In the genomic region with DNA sequence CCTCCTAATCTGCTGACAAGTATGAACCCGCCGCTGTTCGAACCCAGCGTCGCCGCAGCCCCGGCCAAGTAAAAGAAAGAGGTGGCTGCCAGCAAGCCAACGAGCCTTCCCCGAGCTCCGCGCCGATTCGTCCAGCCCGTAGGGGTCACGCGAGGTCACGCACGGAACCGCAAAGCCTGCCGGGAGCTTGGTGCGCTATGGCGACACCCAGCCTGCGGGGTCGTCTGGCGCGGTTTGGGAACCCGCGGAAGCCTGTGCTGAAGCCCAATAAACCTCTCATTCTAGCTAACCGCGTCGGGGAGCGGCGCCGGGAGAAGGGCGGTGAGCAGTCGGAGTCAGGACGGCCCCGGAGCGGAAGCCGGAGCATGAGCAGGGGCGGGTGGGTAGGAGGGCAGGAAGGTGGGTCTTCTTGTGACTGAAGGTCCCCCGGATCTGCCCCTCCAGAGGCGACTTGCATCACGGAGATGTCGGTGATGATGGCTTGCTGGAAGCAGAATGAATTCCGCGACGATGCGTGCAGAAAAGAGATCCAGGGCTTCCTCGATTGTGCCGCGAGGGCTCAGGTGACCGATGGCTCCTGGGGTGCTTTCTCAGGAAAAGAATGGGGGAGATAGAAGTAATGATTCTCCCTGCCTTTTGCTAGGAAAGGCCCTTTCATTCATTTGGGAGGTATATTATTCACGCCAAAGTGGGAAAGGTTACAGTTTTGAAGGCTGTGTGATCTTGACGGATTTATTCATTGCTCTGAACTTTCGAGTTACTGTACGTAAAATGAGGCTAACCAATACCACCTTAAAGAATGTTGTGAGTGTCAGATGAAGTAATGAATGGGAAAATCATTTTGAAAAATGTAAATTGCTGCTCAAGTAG, we compare ENCODE assay signal across 1 cellular context.
TF ChIP-seq lines count a peak whose summit lies in the region.

A gene (plus strand): TSS at position 170 of the 870 bp plus-strand sequence. CDS start 28 bp downstream, at position 198.

TF ChIP-seq in K562, 482 proteins besides CTCF, POLR2A, EP300 and RAD21 (continued from another document and continues in another):
- TF ChIP-seq, protein P1, sequence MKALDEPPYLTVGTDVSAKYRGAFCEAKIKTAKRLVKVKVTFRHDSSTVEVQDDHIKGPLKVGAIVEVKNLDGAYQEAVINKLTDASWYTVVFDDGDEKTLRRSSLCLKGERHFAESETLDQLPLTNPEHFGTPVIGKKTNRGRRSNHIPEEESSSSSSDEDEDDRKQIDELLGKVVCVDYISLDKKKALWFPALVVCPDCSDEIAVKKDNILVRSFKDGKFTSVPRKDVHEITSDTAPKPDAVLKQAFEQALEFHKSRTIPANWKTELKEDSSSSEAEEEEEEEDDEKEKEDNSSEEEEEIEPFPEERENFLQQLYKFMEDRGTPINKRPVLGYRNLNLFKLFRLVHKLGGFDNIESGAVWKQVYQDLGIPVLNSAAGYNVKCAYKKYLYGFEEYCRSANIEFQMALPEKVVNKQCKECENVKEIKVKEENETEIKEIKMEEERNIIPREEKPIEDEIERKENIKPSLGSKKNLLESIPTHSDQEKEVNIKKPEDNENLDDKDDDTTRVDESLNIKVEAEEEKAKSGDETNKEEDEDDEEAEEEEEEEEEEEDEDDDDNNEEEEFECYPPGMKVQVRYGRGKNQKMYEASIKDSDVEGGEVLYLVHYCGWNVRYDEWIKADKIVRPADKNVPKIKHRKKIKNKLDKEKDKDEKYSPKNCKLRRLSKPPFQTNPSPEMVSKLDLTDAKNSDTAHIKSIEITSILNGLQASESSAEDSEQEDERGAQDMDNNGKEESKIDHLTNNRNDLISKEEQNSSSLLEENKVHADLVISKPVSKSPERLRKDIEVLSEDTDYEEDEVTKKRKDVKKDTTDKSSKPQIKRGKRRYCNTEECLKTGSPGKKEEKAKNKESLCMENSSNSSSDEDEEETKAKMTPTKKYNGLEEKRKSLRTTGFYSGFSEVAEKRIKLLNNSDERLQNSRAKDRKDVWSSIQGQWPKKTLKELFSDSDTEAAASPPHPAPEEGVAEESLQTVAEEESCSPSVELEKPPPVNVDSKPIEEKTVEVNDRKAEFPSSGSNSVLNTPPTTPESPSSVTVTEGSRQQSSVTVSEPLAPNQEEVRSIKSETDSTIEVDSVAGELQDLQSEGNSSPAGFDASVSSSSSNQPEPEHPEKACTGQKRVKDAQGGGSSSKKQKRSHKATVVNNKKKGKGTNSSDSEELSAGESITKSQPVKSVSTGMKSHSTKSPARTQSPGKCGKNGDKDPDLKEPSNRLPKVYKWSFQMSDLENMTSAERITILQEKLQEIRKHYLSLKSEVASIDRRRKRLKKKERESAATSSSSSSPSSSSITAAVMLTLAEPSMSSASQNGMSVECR (CRISPR knock-in tag; IDR thresholded peaks at IDR 0.05) = peak; percentile 80; the same call in 1 of the 2 replicates
- TF ChIP-seq TAF15 (IDR thresholded peaks at IDR 0.05; ENCODE audit: low read depth, low read length) (no peak), SMAD4 (CRISPR knock-in tag; conservative IDR thresholded peaks at IDR 0.05) (0 out of 2 replicates have a peak, but pooled peaks have one; percentile 62), SMARCB1 (IDR thresholded peaks at IDR 0.05; ENCODE audit: insufficient read length, low read depth) (no peak), BACH1 (tag; IDR thresholded peaks at IDR 0.05) (no peak; the same call in 1 of the 2 replicates), RBM25 (IDR thresholded peaks at IDR 0.05; ENCODE audit: low read depth, low read length, severe bottlenecking) (no peak), PCBP2 (IDR thresholded peaks at IDR 0.05; ENCODE audit: low read depth, low read length, poor library complexity, severe bottlenecking) (no peak), HDAC8 (tag; IDR thresholded peaks at IDR 0.05) (no peak), TARDBP (IDR thresholded peaks at IDR 0.05) (no peak), POLR2AphosphoS2 (IDR thresholded peaks at IDR 0.05; ENCODE audit: low read length) (peak; percentile 50; the same call in 1 of the 2 replicates), NBN (IDR thresholded peaks at IDR 0.05; ENCODE audit: low read depth) (no peak), NFIC (IDR thresholded peaks at IDR 0.05) (peak; percentile 58), SREBF1 (IDR thresholded peaks at IDR 0.05; ENCODE audit: borderline replicate concordance, low read depth, low read length) (no peak), DMBX1 (CRISPR knock-in tag; IDR thresholded peaks at IDR 0.05; ENCODE audit: borderline replicate concordance) (peak; percentile 37; the same call in 1 of the 2 replicates), CBX2 (IDR thresholded peaks at IDR 0.05; ENCODE audit: insufficient read depth, low read length, poor library complexity, severe bottlenecking) (no peak), SRF (CRISPR knock-in tag; IDR thresholded peaks at IDR 0.05) (0 out of 4 replicates have a peak, but pooled peaks of 1 of the 2 experiments have one; percentile 33), SOX6 (IDR thresholded peaks at IDR 0.05) (peak; percentile 27; the same call in 1 of the 2 replicates), ZNF146 (CRISPR knock-in tag; IDR thresholded peaks at IDR 0.05; ENCODE audit: unreplicated experiment) (no peak), FUS (optimal IDR thresholded peaks at IDR 0.05; ENCODE audit: low read depth, low read length) (no peak), ZNF282 (CRISPR knock-in tag; IDR thresholded peaks at IDR 0.05) (no peak), SRSF9 (IDR thresholded peaks at IDR 0.05; ENCODE audit: borderline replicate concordance, low read depth, low read length) (no peak), IFI16 (CRISPR knock-in tag; IDR thresholded peaks at IDR 0.05) (no peak)
- TF ChIP-seq, protein P2, sequence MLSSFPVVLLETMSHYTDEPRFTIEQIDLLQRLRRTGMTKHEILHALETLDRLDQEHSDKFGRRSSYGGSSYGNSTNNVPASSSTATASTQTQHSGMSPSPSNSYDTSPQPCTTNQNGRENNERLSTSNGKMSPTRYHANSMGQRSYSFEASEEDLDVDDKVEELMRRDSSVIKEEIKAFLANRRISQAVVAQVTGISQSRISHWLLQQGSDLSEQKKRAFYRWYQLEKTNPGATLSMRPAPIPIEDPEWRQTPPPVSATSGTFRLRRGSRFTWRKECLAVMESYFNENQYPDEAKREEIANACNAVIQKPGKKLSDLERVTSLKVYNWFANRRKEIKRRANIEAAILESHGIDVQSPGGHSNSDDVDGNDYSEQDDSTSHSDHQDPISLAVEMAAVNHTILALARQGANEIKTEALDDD (IDR thresholded peaks at IDR 0.05) = no peak
- TF ChIP-seq, protein P3, sequence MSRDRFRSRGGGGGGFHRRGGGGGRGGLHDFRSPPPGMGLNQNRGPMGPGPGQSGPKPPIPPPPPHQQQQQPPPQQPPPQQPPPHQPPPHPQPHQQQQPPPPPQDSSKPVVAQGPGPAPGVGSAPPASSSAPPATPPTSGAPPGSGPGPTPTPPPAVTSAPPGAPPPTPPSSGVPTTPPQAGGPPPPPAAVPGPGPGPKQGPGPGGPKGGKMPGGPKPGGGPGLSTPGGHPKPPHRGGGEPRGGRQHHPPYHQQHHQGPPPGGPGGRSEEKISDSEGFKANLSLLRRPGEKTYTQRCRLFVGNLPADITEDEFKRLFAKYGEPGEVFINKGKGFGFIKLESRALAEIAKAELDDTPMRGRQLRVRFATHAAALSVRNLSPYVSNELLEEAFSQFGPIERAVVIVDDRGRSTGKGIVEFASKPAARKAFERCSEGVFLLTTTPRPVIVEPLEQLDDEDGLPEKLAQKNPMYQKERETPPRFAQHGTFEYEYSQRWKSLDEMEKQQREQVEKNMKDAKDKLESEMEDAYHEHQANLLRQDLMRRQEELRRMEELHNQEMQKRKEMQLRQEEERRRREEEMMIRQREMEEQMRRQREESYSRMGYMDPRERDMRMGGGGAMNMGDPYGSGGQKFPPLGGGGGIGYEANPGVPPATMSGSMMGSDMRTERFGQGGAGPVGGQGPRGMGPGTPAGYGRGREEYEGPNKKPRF (IDR thresholded peaks at IDR 0.05; ENCODE audit: low read depth, low read length) = no peak
- TF ChIP-seq, protein P4, sequence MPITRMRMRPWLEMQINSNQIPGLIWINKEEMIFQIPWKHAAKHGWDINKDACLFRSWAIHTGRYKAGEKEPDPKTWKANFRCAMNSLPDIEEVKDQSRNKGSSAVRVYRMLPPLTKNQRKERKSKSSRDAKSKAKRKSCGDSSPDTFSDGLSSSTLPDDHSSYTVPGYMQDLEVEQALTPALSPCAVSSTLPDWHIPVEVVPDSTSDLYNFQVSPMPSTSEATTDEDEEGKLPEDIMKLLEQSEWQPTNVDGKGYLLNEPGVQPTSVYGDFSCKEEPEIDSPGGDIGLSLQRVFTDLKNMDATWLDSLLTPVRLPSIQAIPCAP (CRISPR knock-in tag; IDR thresholded peaks at IDR 0.05; ENCODE audit: borderline replicate concordance) = no peak
- TF ChIP-seq, protein P5, sequence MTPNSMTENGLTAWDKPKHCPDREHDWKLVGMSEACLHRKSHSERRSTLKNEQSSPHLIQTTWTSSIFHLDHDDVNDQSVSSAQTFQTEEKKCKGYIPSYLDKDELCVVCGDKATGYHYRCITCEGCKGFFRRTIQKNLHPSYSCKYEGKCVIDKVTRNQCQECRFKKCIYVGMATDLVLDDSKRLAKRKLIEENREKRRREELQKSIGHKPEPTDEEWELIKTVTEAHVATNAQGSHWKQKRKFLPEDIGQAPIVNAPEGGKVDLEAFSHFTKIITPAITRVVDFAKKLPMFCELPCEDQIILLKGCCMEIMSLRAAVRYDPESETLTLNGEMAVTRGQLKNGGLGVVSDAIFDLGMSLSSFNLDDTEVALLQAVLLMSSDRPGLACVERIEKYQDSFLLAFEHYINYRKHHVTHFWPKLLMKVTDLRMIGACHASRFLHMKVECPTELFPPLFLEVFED (CRISPR knock-in tag; conservative IDR thresholded peaks at IDR 0.05) = no peak
- TF ChIP-seq, protein P6, sequence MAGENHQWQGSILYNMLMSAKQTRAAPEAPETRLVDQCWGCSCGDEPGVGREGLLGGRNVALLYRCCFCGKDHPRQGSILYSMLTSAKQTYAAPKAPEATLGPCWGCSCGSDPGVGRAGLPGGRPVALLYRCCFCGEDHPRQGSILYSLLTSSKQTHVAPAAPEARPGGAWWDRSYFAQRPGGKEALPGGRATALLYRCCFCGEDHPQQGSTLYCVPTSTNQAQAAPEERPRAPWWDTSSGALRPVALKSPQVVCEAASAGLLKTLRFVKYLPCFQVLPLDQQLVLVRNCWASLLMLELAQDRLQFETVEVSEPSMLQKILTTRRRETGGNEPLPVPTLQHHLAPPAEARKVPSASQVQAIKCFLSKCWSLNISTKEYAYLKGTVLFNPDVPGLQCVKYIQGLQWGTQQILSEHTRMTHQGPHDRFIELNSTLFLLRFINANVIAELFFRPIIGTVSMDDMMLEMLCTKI (IDR thresholded peaks at IDR 0.05; ENCODE audit: partially characterized antibody) = no peak
- TF ChIP-seq, protein P7, sequence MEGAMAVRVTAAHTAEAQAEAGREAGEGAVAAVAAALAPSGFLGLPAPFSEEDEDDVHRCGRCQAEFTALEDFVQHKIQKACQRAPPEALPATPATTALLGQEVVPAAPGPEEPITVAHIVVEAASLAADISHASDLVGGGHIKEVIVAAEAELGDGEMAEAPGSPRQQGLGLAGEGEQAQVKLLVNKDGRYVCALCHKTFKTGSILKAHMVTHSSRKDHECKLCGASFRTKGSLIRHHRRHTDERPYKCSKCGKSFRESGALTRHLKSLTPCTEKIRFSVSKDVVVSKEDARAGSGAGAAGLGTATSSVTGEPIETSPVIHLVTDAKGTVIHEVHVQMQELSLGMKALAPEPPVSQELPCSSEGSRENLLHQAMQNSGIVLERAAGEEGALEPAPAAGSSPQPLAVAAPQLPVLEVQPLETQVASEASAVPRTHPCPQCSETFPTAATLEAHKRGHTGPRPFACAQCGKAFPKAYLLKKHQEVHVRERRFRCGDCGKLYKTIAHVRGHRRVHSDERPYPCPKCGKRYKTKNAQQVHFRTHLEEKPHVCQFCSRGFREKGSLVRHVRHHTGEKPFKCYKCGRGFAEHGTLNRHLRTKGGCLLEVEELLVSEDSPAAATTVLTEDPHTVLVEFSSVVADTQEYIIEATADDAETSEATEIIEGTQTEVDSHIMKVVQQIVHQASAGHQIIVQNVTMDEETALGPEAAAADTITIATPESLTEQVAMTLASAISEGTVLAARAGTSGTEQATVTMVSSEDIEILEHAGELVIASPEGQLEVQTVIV (CRISPR knock-in tag; IDR thresholded peaks at IDR 0.05; ENCODE audit: borderline replicate concordance) = no peak
- TF ChIP-seq, protein P8, sequence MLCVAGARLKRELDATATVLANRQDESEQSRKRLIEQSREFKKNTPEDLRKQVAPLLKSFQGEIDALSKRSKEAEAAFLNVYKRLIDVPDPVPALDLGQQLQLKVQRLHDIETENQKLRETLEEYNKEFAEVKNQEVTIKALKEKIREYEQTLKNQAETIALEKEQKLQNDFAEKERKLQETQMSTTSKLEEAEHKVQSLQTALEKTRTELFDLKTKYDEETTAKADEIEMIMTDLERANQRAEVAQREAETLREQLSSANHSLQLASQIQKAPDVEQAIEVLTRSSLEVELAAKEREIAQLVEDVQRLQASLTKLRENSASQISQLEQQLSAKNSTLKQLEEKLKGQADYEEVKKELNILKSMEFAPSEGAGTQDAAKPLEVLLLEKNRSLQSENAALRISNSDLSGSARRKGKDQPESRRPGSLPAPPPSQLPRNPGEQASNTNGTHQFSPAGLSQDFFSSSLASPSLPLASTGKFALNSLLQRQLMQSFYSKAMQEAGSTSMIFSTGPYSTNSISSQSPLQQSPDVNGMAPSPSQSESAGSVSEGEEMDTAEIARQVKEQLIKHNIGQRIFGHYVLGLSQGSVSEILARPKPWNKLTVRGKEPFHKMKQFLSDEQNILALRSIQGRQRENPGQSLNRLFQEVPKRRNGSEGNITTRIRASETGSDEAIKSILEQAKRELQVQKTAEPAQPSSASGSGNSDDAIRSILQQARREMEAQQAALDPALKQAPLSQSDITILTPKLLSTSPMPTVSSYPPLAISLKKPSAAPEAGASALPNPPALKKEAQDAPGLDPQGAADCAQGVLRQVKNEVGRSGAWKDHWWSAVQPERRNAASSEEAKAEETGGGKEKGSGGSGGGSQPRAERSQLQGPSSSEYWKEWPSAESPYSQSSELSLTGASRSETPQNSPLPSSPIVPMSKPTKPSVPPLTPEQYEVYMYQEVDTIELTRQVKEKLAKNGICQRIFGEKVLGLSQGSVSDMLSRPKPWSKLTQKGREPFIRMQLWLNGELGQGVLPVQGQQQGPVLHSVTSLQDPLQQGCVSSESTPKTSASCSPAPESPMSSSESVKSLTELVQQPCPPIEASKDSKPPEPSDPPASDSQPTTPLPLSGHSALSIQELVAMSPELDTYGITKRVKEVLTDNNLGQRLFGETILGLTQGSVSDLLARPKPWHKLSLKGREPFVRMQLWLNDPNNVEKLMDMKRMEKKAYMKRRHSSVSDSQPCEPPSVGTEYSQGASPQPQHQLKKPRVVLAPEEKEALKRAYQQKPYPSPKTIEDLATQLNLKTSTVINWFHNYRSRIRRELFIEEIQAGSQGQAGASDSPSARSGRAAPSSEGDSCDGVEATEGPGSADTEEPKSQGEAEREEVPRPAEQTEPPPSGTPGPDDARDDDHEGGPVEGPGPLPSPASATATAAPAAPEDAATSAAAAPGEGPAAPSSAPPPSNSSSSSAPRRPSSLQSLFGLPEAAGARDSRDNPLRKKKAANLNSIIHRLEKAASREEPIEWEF (CRISPR knock-in tag; IDR thresholded peaks at IDR 0.05) = no peak
- TF ChIP-seq, protein P9, sequence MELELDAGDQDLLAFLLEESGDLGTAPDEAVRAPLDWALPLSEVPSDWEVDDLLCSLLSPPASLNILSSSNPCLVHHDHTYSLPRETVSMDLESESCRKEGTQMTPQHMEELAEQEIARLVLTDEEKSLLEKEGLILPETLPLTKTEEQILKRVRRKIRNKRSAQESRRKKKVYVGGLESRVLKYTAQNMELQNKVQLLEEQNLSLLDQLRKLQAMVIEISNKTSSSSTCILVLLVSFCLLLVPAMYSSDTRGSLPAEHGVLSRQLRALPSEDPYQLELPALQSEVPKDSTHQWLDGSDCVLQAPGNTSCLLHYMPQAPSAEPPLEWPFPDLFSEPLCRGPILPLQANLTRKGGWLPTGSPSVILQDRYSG (tag; conservative IDR thresholded peaks at IDR 0.05; ENCODE audit: low read depth) = no peak
